Comparison of ENCODE assay signal across 21 cellular contexts in the genomic region with DNA sequence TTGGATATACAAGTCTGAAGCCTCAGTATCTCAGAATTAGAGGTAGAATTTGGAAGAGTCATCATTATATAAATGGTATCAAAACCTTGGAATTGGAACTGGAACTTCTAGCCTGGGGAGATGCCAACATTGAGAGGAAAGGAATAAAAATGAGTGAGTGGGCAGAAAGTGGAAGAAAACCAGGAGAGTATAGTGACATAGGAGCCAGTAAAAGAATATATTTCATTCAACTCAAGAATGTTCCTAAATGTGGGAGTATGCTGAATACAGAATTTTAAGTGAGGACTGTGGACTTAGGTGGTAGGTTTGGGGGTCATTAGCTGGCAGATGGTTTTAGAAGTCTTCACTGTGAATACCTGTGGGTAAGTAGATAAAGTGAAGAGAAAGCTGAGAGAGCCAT.
A peak's percentile ranks its signal among the peaks of the same experiment; 100 is the strongest.
DNase-seq lines count a peak whose midpoint lies in the region; ATAC-seq, FAIRE-seq and TF ChIP-seq lines count a peak whose summit lies in the region.
"Had no signal": no experiment of that assay in that cellular context is flagged by ENCODE, and none has a peak within 500 bp of the region (broad histone marks: within the 10 kb centered on the region; RNA-seq: fewer than 3 reads in every experiment).

No MANE protein-coding gene starts in this region.

- H3K27ac ChIP-seq in GM23338 (ENCODE audit: low read depth) (no peak overlapping the region; the same call in 1 of the 2 replicates), SJCRH30 (peak overlapping the region; percentile 34; the same call in 1 of the 2 replicates), foreskin keratinocyte (peak overlapping the region; percentile 13), MM.1S (ENCODE audit: low read length) (no peak overlapping the region), neural progenitor cell (no peak overlapping the region)
- H3K27ac ChIP-seq: body of pancreas, suprapubic skin had no signal

- H3K4me1 Mint-ChIP-seq in GM23338 (peaks cover 16% of the 10 kb centered on the region; the same call in 2 of the 3 replicates), neural progenitor cell (no peaks in the 10 kb centered on the region)

- ATAC-seq in GM23338: no peak
- ATAC-seq in foreskin keratinocyte: no peak
- ATAC-seq: body of pancreas; naive thymus-derived CD8-positive, alpha-beta T cell had no signal

- DNase-seq in GM23338 (ENCODE audit: low spot score) (no peak), SJCRH30 (peak in 1 of 2 experiments; percentile 2), foreskin keratinocyte (no peak), putamen (ENCODE audit: low spot score) (peak; percentile 30), MM.1S (no peak), iPS-NIHi11 (ENCODE audit: low spot score) (no peak), GM12892 (ENCODE audit: insufficient read length) (no peak), neural progenitor cell (ENCODE audit: low spot score) (no peak)
- DNase-seq: activated naive CD4-positive, alpha-beta T cell treated with anti-CD3 and anti-CD28 coated beads, Interleukin-2, amount 10 ng/mL, durations not matched to agents 7 days and 5 days; activated T-cell treated with anti-CD3 and anti-CD28 coated beads for 4 hours; body of pancreas; erythroblast; GDM1; naive thymus-derived CD8-positive, alpha-beta T cell; NCI-H187; NCI-H345; posterior cingulate gyrus; RPMI8226; stimulated activated CD8-positive, alpha-beta memory T cell treated with anti-CD3 and anti-CD28 coated beads, Interleukin-4, amount 100 ng/mL, for 48 hours had no signal

- H3K27me3 Mint-ChIP-seq in GM23338 (ENCODE audit: insufficient read depth, low read depth, poor library complexity) (no peaks in the 10 kb centered on the region), neural progenitor cell (ENCODE audit: insufficient read depth, low read depth) (no peaks in the 10 kb centered on the region)
- H3K27me3 Mint-ChIP-seq: activated naive CD4-positive, alpha-beta T cell treated with anti-CD3 and anti-CD28 coated beads, Interleukin-2, amount 10 ng/mL, durations not matched to agents 7 days and 5 days; naive thymus-derived CD8-positive, alpha-beta T cell had no signal

- peak overlapping the region; percentile 7; the same call in 1 of the 2 replicates for H3K27ac Mint-ChIP-seq in GM23338
- no peak overlapping the region for H3K27ac Mint-ChIP-seq in neural progenitor cell
- H3K27ac Mint-ChIP-seq: activated naive CD4-positive, alpha-beta T cell treated with anti-CD3 and anti-CD28 coated beads, Interleukin-2, amount 10 ng/mL, durations not matched to agents 7 days and 5 days had no signal

- H4K20me1 ChIP-seq in GM23338 (replicated peaks; ENCODE audit: insufficient read depth) (no peaks in the 10 kb centered on the region), MM.1S (ENCODE audit: insufficient read depth, low read length) (no peaks in the 10 kb centered on the region), neural progenitor cell (ENCODE audit: low read depth) (no peaks in the 10 kb centered on the region)

- H3K36me3 ChIP-seq in GM23338 (ENCODE audit: insufficient read depth) (no peaks in the 10 kb centered on the region; the same call in 1 of the 2 replicates), SJCRH30 (peaks cover 34% of the 10 kb centered on the region), MM.1S (replicated peaks; ENCODE audit: insufficient read depth, low read length) (no peaks in the 10 kb centered on the region; the same call in 1 of the 2 replicates), neural progenitor cell (peaks cover 16% of the 10 kb centered on the region)

- H3K4me2 ChIP-seq in GM23338 (no peak overlapping the region), MM.1S (ENCODE audit: low read depth, low read length) (no peak overlapping the region), neural progenitor cell (no peak overlapping the region)

- H3K4me3 Mint-ChIP-seq in GM23338 (no peak overlapping the region), neural progenitor cell (no peak overlapping the region)
- H3K4me3 Mint-ChIP-seq: activated naive CD4-positive, alpha-beta T cell treated with anti-CD3 and anti-CD28 coated beads, Interleukin-2, amount 10 ng/mL, durations not matched to agents 7 days and 5 days; naive thymus-derived CD8-positive, alpha-beta T cell had no signal

- no peaks in the 10 kb centered on the region for H3K79me2 ChIP-seq in GM23338 (replicated peaks; ENCODE audit: insufficient read depth)
- H3K79me2 ChIP-seq in MM.1S (ENCODE audit: low read length): no peaks in the 10 kb centered on the region
- no peaks in the 10 kb centered on the region for H3K79me2 ChIP-seq in neural progenitor cell (ENCODE audit: low read depth)

- no peak overlapping the region for H2AFZ ChIP-seq in GM23338
- H2AFZ ChIP-seq in MM.1S (ENCODE audit: low read length): no peak overlapping the region
- H2AFZ ChIP-seq in neural progenitor cell (replicated peaks): no peak overlapping the region

- H3K27me3 ChIP-seq in GM23338 (ENCODE audit: insufficient read depth): no peaks in the 10 kb centered on the region
- H3K27me3 ChIP-seq in SJCRH30: no peaks in the 10 kb centered on the region
- no peaks in the 10 kb centered on the region for H3K27me3 ChIP-seq in foreskin keratinocyte
- H3K27me3 ChIP-seq in MM.1S (replicated peaks; ENCODE audit: insufficient read depth, low read length): no peaks in the 10 kb centered on the region
- H3K27me3 ChIP-seq in neural progenitor cell: no peaks in the 10 kb centered on the region
- H3K27me3 ChIP-seq: body of pancreas, suprapubic skin had no signal

- no peak overlapping the region for H3K9ac ChIP-seq in MM.1S (ENCODE audit: low read length)
- no peak overlapping the region for H3K9ac ChIP-seq in neural progenitor cell

- H3F3A ChIP-seq in GM23338 (replicated peaks; ENCODE audit: low read depth) (no peaks in the 10 kb centered on the region), MM.1S (ENCODE audit: insufficient read depth, low read length) (peaks cover 5% of the 10 kb centered on the region; the same call in 1 of the 2 replicates), neural progenitor cell (ENCODE audit: low read depth) (no peaks in the 10 kb centered on the region)

- H3K4me1 ChIP-seq in GM23338 (ENCODE audit: insufficient read depth): peaks cover 9% of the 10 kb centered on the region
- H3K4me1 ChIP-seq in SJCRH30: peaks cover 34% of the 10 kb centered on the region
- peaks cover 43% of the 10 kb centered on the region for H3K4me1 ChIP-seq in foreskin keratinocyte
- peaks cover 4% of the 10 kb centered on the region for H3K4me1 ChIP-seq in MM.1S (ENCODE audit: low read length)
- peaks cover 5% of the 10 kb centered on the region for H3K4me1 ChIP-seq in neural progenitor cell

- H3K4me3 ChIP-seq in GM23338: no peak overlapping the region
- H3K4me3 ChIP-seq in SJCRH30: no peak overlapping the region
- no peak overlapping the region for H3K4me3 ChIP-seq in MM.1S (ENCODE audit: low read length)
- no peak overlapping the region for H3K4me3 ChIP-seq in neural progenitor cell
- H3K4me3 ChIP-seq: body of pancreas, suprapubic skin had no signal

- H3K9me2 ChIP-seq in GM23338 (ENCODE audit: insufficient read depth): no peaks in the 10 kb centered on the region
- H3K9me2 ChIP-seq in MM.1S (replicated peaks; ENCODE audit: insufficient read depth, low read length): no peaks in the 10 kb centered on the region

- H3K9me3 ChIP-seq in SJCRH30 (replicated peaks) (no peaks in the 10 kb centered on the region), MM.1S (replicated peaks; ENCODE audit: insufficient read depth, low read length) (no peaks in the 10 kb centered on the region), neural progenitor cell (ENCODE audit: low read depth) (no peaks in the 10 kb centered on the region)
- H3K9me3 ChIP-seq: body of pancreas, suprapubic skin had no signal

- TF ChIP-seq CTCF in GM23338 (conservative IDR thresholded peaks at IDR 0.05; ENCODE audit: low read depth in 2 of 2) (no peak), foreskin keratinocyte (conservative IDR thresholded peaks at IDR 0.05) (no peak), MM.1S (IDR thresholded peaks at IDR 0.05; ENCODE audit: low read length) (no peak), neural progenitor cell (IDR thresholded peaks at IDR 0.05) (no peak)

- H3K9me3 Mint-ChIP-seq in GM23338 (0 out of 3 replicates have a peak, but pooled peaks cover 4% of the 10 kb centered on the region), neural progenitor cell (peaks cover 2% of the 10 kb centered on the region)

- no peak for TF ChIP-seq POLR2A in GM12892 (IDR thresholded peaks at IDR 0.05; ENCODE audit: low read depth, low read length)

- H3K36me3 Mint-ChIP-seq in GM23338 (ENCODE audit: low read depth) (peaks cover 36% of the 10 kb centered on the region), neural progenitor cell (peaks cover 25% of the 10 kb centered on the region)

- no peak for FAIRE-seq in GM12892 (lab: Jason Lieb, UNC)
- FAIRE-seq: D721Med had no signal

TF ChIP-seq in GM23338, 12 proteins besides CTCF, POLR2A, EP300 and RAD21 (continues in another document):
- TF ChIP-seq EZH2 (IDR thresholded peaks at IDR 0.05; ENCODE audit: low read depth, unreplicated experiment): no peak
- no peak for TF ChIP-seq ZNF331 (CRISPR knock-in tag; IDR thresholded peaks at IDR 0.05; ENCODE audit: low read depth)
- TF ChIP-seq JUNB (IDR thresholded peaks at IDR 0.05; ENCODE audit: unreplicated experiment): no peak
- TF ChIP-seq POLR2AphosphoS5 (IDR thresholded peaks at IDR 0.05; ENCODE audit: low read depth): no peak
- TF ChIP-seq, protein P1, sequence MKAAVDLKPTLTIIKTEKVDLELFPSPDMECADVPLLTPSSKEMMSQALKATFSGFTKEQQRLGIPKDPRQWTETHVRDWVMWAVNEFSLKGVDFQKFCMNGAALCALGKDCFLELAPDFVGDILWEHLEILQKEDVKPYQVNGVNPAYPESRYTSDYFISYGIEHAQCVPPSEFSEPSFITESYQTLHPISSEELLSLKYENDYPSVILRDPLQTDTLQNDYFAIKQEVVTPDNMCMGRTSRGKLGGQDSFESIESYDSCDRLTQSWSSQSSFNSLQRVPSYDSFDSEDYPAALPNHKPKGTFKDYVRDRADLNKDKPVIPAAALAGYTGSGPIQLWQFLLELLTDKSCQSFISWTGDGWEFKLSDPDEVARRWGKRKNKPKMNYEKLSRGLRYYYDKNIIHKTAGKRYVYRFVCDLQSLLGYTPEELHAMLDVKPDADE (IDR thresholded peaks at IDR 0.05): no peak

Comparison
In these comparisons a context has a peak if more than half of its experiments do, and no peak if none do; other contexts are left out.
1. H3K27ac ChIP-seq: peak in SJCRH30 (single experiment) and foreskin keratinocyte (single experiment); none in GM23338 (single experiment), MM.1S (single experiment) and neural progenitor cell (single experiment).